In genomic region chr16:57765160-57765728, GRCh38 we compare ENCODE assay signal across 2 cellular contexts.
TF ChIP-seq lines count a peak whose summit lies in the region.

No MANE protein-coding gene starts in this region.

TF ChIP-seq in A549, 52 proteins besides CTCF, POLR2A, EP300 and RAD21:
- TF ChIP-seq HDAC2 (IDR thresholded peaks at IDR 0.05) (no peak), MAFK (IDR thresholded peaks at IDR 0.05; ENCODE audit: partially characterized antibody) (no peak), JUN (IDR thresholded peaks at IDR 0.05) (peak in 1 of 2 experiments; percentile 0; a peak in 1 of 5 replicates), HOXA7 (CRISPR knock-in tag; IDR thresholded peaks at IDR 0.05) (no peak)

TF ChIP-seq in WTC11, 78 proteins besides CTCF, POLR2A, EP300 and RAD21:
- TF ChIP-seq TEAD1 (CRISPR knock-in tag; IDR thresholded peaks at IDR 0.05), result no peak
- TF ChIP-seq ETV6 (CRISPR knock-in tag; IDR thresholded peaks at IDR 0.05), result no peak
- no peak for TF ChIP-seq ZNF317 (CRISPR knock-in tag; IDR thresholded peaks at IDR 0.05; ENCODE audit: borderline replicate concordance, low read depth)
- TF ChIP-seq, protein P1, sequence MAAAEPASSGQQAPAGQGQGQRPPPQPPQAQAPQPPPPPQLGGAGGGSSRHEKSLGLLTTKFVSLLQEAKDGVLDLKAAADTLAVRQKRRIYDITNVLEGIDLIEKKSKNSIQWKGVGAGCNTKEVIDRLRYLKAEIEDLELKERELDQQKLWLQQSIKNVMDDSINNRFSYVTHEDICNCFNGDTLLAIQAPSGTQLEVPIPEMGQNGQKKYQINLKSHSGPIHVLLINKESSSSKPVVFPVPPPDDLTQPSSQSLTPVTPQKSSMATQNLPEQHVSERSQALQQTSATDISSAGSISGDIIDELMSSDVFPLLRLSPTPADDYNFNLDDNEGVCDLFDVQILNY (CRISPR knock-in tag; IDR thresholded peaks at IDR 0.05), result no peak
- TF ChIP-seq ZNF263 (CRISPR knock-in tag; IDR thresholded peaks at IDR 0.05; ENCODE audit: low read depth), result no peak
- no peak for TF ChIP-seq FOXP4 (CRISPR knock-in tag; IDR thresholded peaks at IDR 0.05)
- no peak for TF ChIP-seq ZMAT4 (CRISPR knock-in tag; IDR thresholded peaks at IDR 0.05)
- TF ChIP-seq, protein P2, sequence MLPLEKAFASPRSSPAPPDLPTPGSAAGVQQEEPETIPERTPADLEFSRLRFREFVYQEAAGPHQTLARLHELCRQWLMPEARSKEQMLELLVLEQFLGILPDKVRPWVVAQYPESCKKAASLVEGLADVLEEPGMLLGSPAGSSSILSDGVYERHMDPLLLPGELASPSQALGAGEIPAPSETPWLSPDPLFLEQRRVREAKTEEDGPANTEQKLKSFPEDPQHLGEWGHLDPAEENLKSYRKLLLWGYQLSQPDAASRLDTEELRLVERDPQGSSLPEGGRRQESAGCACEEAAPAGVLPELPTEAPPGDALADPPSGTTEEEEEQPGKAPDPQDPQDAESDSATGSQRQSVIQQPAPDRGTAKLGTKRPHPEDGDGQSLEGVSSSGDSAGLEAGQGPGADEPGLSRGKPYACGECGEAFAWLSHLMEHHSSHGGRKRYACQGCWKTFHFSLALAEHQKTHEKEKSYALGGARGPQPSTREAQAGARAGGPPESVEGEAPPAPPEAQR (CRISPR knock-in tag; IDR thresholded peaks at IDR 0.05), result no peak
- no peak for TF ChIP-seq PRDM15 (CRISPR knock-in tag; IDR thresholded peaks at IDR 0.05)
- TF ChIP-seq STAT6 (CRISPR knock-in tag; conservative IDR thresholded peaks at IDR 0.05; ENCODE audit: low read depth), result no peak
- TF ChIP-seq AFF4 (CRISPR knock-in tag; IDR thresholded peaks at IDR 0.05; ENCODE audit: borderline replicate concordance), result no peak
- TF ChIP-seq MXD4 (CRISPR knock-in tag; IDR thresholded peaks at IDR 0.05; ENCODE audit: borderline replicate concordance), result no peak
